30 cellular contexts compared by ENCODE assay signal in genomic region chr3:179973024-179973423, GRCh38.
DNase-seq lines count a peak whose midpoint lies in the region; ATAC-seq and TF ChIP-seq lines count a peak whose summit lies in the region.
"Had no signal": no experiment of that assay in that cellular context is flagged by ENCODE, and none has a peak within 500 bp of the region (broad histone marks: within the 10 kb centered on the region; RNA-seq: fewer than 3 reads in every experiment).

No MANE protein-coding gene starts in this region.

- ATAC-seq in left colon (no peak), lower lobe of right lung (no peak)
- ATAC-seq in stimulated activated naive B cell treated with anti-CD40 and anti-IgM and Interleukin-4, amounts not matched to agents 10 μg/mL and 1 μg/mL and 100 μg/mL, for 72 hours (replicated peaks), result no peak

- H3K4me3 Mint-ChIP-seq in stimulated activated naive B cell treated with anti-CD40 and anti-IgM and Interleukin-4, amounts not matched to agents 10 μg/mL and 1 μg/mL and 100 μg/mL, for 72 hours, result no peak overlapping the region
- H3K4me3 Mint-ChIP-seq: activated CD4-positive, alpha-beta memory T cell treated with anti-CD3 and anti-CD28 coated beads, Interleukin-2, amount 10 ng/mL, durations not matched to agents 7 days and 5 days; HFFc6 had no signal

- DNase-seq in GM03348 (ENCODE audit: low spot score) (peak; percentile 3), NCI-H1105 (lab: John Stamatoyannopoulos, UW) (peak; percentile 42), medulla oblongata (ENCODE audit: extremely low spot score) (peak; percentile 68), left colon (no peak), lower lobe of right lung (no peak), hippocampal formation (lab: John Stamatoyannopoulos, UW) (no peak)
- DNase-seq in stimulated activated naive B cell treated with anti-CD40 and anti-IgM and Interleukin-4, amounts not matched to agents 10 μg/mL and 1 μg/mL and 100 μg/mL, for 72 hours, result no peak
- DNase-seq: activated CD4-positive, alpha-beta memory T cell treated with anti-CD3 and anti-CD28 coated beads, Interleukin-2, amount 10 ng/mL, durations not matched to agents 7 days and 5 days; activated CD8-positive, alpha-beta memory T cell treated with anti-CD3 and anti-CD28 coated beads, Interleukin-2, amount 50 U/mL, for 48 hours; activated naive CD4-positive, alpha-beta T cell treated with anti-CD3 and anti-CD28 coated beads, Interleukin-2, amount 50 U/mL, for 16 hours; amniotic stem cell; colonic mucosa; COR-L47; DMS79; GM23248; HFFc6; mesendoderm; NCI-H1092; NCI-H2081; stimulated activated CD4-positive, alpha-beta T cell treated with anti-CD3 and anti-CD28 coated beads, Interleukin-15, amount 100 ng/mL, for 24 hours; stimulated activated naive CD4-positive, alpha-beta T cell; T-helper 1 cell had no signal

- no peak for TF ChIP-seq CTCF in lower lobe of right lung (IDR thresholded peaks at IDR 0.05)

- no peak overlapping the region for H3K4me3 ChIP-seq in lower lobe of right lung
- H3K4me3 ChIP-seq: BLaER1 treated with 17β-estradiol and CSF1 and Interleukin-3, amounts not matched to agents 10 nM and 100 nM; colonic mucosa; esophagus muscularis mucosa; GM23248; hepatocyte; prostate gland; SJSA1; thoracic aorta had no signal

- no peaks in the 10 kb centered on the region for H3K36me3 Mint-ChIP-seq in stimulated activated naive B cell treated with anti-CD40 and anti-IgM and Interleukin-4, amounts not matched to agents 10 μg/mL and 1 μg/mL and 100 μg/mL, for 72 hours

- H3K27ac Mint-ChIP-seq in stimulated activated naive B cell treated with anti-CD40 and anti-IgM and Interleukin-4, amounts not matched to agents 10 μg/mL and 1 μg/mL and 100 μg/mL, for 72 hours, result no peak overlapping the region
- H3K27ac Mint-ChIP-seq: activated CD4-positive, alpha-beta memory T cell treated with anti-CD3 and anti-CD28 coated beads, Interleukin-2, amount 10 ng/mL, durations not matched to agents 7 days and 5 days; HFFc6 had no signal

- no peaks in the 10 kb centered on the region for H3K36me3 ChIP-seq in lower lobe of right lung
- H3K36me3 ChIP-seq: BLaER1 treated with 17β-estradiol and CSF1 and Interleukin-3, amounts not matched to agents 10 nM and 100 nM; colonic mucosa; esophagus muscularis mucosa; neutrophil; prostate gland; SJSA1; thoracic aorta had no signal

- H3K27me3 Mint-ChIP-seq in stimulated activated naive B cell treated with anti-CD40 and anti-IgM and Interleukin-4, amounts not matched to agents 10 μg/mL and 1 μg/mL and 100 μg/mL, for 72 hours, result peaks cover 18 to 24% of the 10 kb centered on the region in 2 donors

- intact Hi-C loops in left colon (cut with DNase I, micrococcal nuclease) (no loop called here), lower lobe of right lung (cut with DNase I) (no loop called here)

- no peaks in the 10 kb centered on the region for H3K9me3 ChIP-seq in lower lobe of right lung
- H3K9me3 ChIP-seq: colonic mucosa, esophagus muscularis mucosa, neutrophil, prostate gland, SJSA1, thoracic aorta had no signal

- H3K27ac ChIP-seq in angular gyrus (ENCODE audit: low read depth, low read length) (peak overlapping the region; percentile 89), lower lobe of right lung (no peak overlapping the region)
- H3K27ac ChIP-seq: BLaER1 treated with 17β-estradiol and CSF1 and Interleukin-3, amounts not matched to agents 10 nM and 100 nM; colonic mucosa; esophagus muscularis mucosa; GM23248; hepatocyte; neutrophil; prostate gland; SJSA1; thoracic aorta had no signal

- no peaks in the 10 kb centered on the region for H3K9me3 Mint-ChIP-seq in stimulated activated naive B cell treated with anti-CD40 and anti-IgM and Interleukin-4, amounts not matched to agents 10 μg/mL and 1 μg/mL and 100 μg/mL, for 72 hours
- H3K9me3 Mint-ChIP-seq: activated CD4-positive, alpha-beta memory T cell treated with anti-CD3 and anti-CD28 coated beads, Interleukin-2, amount 10 ng/mL, durations not matched to agents 7 days and 5 days; HFFc6 had no signal

- no peaks in the 10 kb centered on the region for H3K4me1 Mint-ChIP-seq in stimulated activated naive B cell treated with anti-CD40 and anti-IgM and Interleukin-4, amounts not matched to agents 10 μg/mL and 1 μg/mL and 100 μg/mL, for 72 hours

- H3K4me1 ChIP-seq in lower lobe of right lung, result no peaks in the 10 kb centered on the region
- H3K4me1 ChIP-seq: colonic mucosa, esophagus muscularis mucosa, prostate gland, SJSA1 had no signal

- no peaks in the 10 kb centered on the region for H3K27me3 ChIP-seq in lower lobe of right lung (ENCODE audit: low read depth)
- H3K27me3 ChIP-seq: BLaER1 treated with 17β-estradiol and CSF1 and Interleukin-3, amounts not matched to agents 10 nM and 100 nM; colonic mucosa; hepatocyte; neutrophil; SJSA1 had no signal

Comparison
In these comparisons a context has a peak if more than half of its experiments do, and no peak if none do; other contexts are left out.
1. DNase-seq: peak in GM03348 (single experiment), NCI-H1105 (single experiment) and medulla oblongata (single experiment); none in left colon (0 of 2), stimulated activated naive B cell treated with anti-CD40 and anti-IgM and Interleukin-4, amounts not matched to agents 10 μg/mL and 1 μg/mL and 100 μg/mL, for 72 hours (single experiment), lower lobe of right lung (single experiment) and hippocampal formation (0 of 2).